17 cellular contexts compared by ENCODE assay signal in genomic region chr7:87473192-87473591, GRCh38. TPM values are rescaled to one million over a fixed set of nuclear protein-coding genes. Genes with fewer than 3 reads are reported as not detected.
"Had no signal": no experiment of that assay in that cellular context is flagged by ENCODE, and none has a peak within 500 bp of the region (broad histone marks: within the 10 kb centered on the region; RNA-seq: fewer than 3 reads in every experiment).

No MANE protein-coding gene starts in this region.

- H3K4me3 ChIP-seq: tibial artery, uterus had no signal

- H3K36me3 ChIP-seq: tibial artery, uterus had no signal

- H3K4me1 ChIP-seq: uterus had no signal

- DNase-seq: activated CD4-positive, alpha-beta memory T cell treated with anti-CD3 and anti-CD28 coated beads for 36 hours; activated CD4-positive, alpha-beta T cell treated with anti-CD3 and anti-CD28 coated beads for 1 hour; activated gamma-delta T cell treated with Interleukin-2 at 50 U/mL for 16 hours; activated naive CD8-positive, alpha-beta T cell treated with anti-CD3 and anti-CD28 coated beads, Interleukin-2, amount 10 ng/mL, durations not matched to agents 7 days and 5 days; activated T-cell treated with anti-CD3 and anti-CD28 coated beads, Interleukin-2, amount 50 U/mL, for 48 hours; anterior cingulate cortex; endodermal cell; erythroblast; hypothalamus; mesenchymal stem cell; stimulated activated CD4-positive, alpha-beta T cell treated with anti-CD3 and anti-CD28 coated beads, Interleukin-15, amount 100 ng/mL, for 24 hours; stimulated activated CD4-positive, alpha-beta T cell treated with anti-CD3 and anti-CD28 coated beads, Interleukin-4, amount 100 ng/mL, for 24 hours; tibial artery; uterus had no signal

- H3K27me3 ChIP-seq: uterus had no signal

- H3K9me3 ChIP-seq: tibial artery, uterus had no signal

- H3K9me3 Mint-ChIP-seq: activated CD4-positive, alpha-beta memory T cell treated with anti-CD3 and anti-CD28 coated beads for 36 hours; activated naive CD8-positive, alpha-beta T cell treated with anti-CD3 and anti-CD28 coated beads, Interleukin-2, amount 10 ng/mL, durations not matched to agents 7 days and 5 days; nephron had no signal

- H3K27ac ChIP-seq: tibial artery, uterus had no signal

- H3K36me3 Mint-ChIP-seq: activated CD4-positive, alpha-beta memory T cell treated with anti-CD3 and anti-CD28 coated beads for 36 hours; activated naive CD8-positive, alpha-beta T cell treated with anti-CD3 and anti-CD28 coated beads, Interleukin-2, amount 10 ng/mL, durations not matched to agents 7 days and 5 days had no signal

- H3K27ac Mint-ChIP-seq: activated CD4-positive, alpha-beta memory T cell treated with anti-CD3 and anti-CD28 coated beads for 36 hours; activated naive CD8-positive, alpha-beta T cell treated with anti-CD3 and anti-CD28 coated beads, Interleukin-2, amount 10 ng/mL, durations not matched to agents 7 days and 5 days; endodermal cell; nephron had no signal

- H3K4me3 Mint-ChIP-seq: activated CD4-positive, alpha-beta memory T cell treated with anti-CD3 and anti-CD28 coated beads for 36 hours; activated naive CD8-positive, alpha-beta T cell treated with anti-CD3 and anti-CD28 coated beads, Interleukin-2, amount 10 ng/mL, durations not matched to agents 7 days and 5 days; endodermal cell; nephron had no signal

RNA-seq across cellular contexts. Expression of gene ABCB4, which starts 2.3 kb away (rescaled TPM):
- total RNA-seq: activated CD4-positive, alpha-beta memory T cell treated with anti-CD3 and anti-CD28 coated beads for 36 hours; pulmonary artery endothelial cell; T-helper 2 cell treated with Interferon-gamma antibody and Interleukin-4, amounts not matched to agents 100 ng/mL and 5 ng/mL, for 36 hours had no signal
